In the genomic region with DNA sequence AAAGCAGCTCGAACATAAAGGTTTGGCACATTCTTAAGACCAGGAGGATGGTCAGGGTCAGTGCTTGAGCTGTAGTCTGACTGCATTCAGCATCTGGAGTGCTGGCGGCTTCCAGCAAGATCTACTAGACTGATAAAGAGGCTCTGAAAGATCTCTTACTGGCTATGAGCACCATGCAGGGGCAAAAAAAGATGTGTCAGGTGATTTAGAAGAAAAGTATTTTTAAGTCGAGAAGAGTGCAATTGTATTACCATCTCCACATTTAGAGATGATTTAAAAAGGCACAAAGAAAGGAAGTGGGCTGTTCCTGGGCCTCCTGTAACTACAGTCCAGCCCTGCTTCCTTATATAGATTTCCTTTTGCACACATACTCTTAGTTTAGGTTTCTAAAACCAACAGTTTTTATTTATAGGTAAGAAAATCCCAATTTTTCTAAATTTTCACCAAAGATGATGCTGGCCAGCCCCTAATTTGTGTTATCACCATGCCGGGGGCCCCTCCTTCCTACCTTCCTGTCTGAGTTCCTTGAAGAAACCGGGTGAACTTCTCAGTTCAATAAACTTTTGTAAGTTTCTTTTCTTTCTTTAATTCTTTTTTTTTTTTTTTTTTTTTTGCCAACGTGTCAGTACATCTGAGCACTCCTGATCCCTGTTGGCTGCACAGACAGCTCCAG, we compare ENCODE assay signal across 8 cellular contexts.
DNase-seq lines count a peak whose midpoint lies in the region; ATAC-seq and TF ChIP-seq lines count a peak whose summit lies in the region.

No MANE protein-coding gene starts in this region.

- TF ChIP-seq POLR2A in GM18505 (IDR thresholded peaks at IDR 0.05; ENCODE audit: borderline replicate concordance, extremely low read depth, insufficient read depth, insufficient read length) = no peak

- H3K9me3 ChIP-seq in MG63 = no peaks in the 10 kb centered on the region

- H3K4me3 ChIP-seq in MG63 = no peak overlapping the region

- DNase-seq in EH (ENCODE audit: low read depth) (peak; percentile 90), MG63 (peak; percentile 30), caudate nucleus (lab: John Stamatoyannopoulos, UW) (peak in 1 of 61 donors; percentile 20), myocyte (ENCODE audit: low read depth) (peak; percentile 45), HPDE6-E6E7 (ENCODE audit: extremely low spot score) (no peak)

- H3K27ac ChIP-seq in caudate nucleus (ENCODE audit: low read depth, low read length) = peak overlapping the region; percentile 74

- H3K27me3 ChIP-seq in MG63 = no peaks in the 10 kb centered on the region

- no peak for ATAC-seq in GM18505 (IDR thresholded peaks at IDR 0.05; ENCODE audit: unreplicated experiment)
- ATAC-seq in HG03175 (IDR thresholded peaks at IDR 0.05; ENCODE audit: unreplicated experiment) = no peak
- no peak for ATAC-seq in HG03457 (IDR thresholded peaks at IDR 0.05; ENCODE audit: unreplicated experiment)

- no peaks in the 10 kb centered on the region for H3K36me3 ChIP-seq in MG63
